26 cellular contexts compared by ENCODE assay signal in the genomic region with DNA sequence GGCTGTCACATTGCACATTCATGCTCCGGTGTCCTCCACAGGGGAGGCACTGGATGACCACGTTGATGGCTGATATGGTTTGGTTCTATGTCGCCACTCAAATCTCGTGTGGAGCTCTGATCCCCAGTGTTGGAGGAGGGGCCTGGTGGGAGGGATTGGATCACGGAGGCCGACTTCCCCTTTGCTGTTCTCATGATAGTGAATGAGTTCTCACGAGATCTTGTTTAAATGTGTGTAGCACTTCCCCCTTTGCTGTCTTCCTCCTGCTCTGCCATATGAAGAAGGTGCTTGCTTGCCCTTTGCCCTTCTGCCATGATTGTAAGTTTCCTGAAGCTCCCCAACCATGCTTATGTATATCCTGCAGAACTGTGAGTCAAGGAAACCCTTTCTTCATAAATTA. TPM values are rescaled to one million over a fixed set of nuclear protein-coding genes. Genes with fewer than 3 reads are reported as not detected.
DNase-seq lines count a peak whose midpoint lies in the region; ATAC-seq, FAIRE-seq and TF ChIP-seq lines count a peak whose summit lies in the region.
"Had no signal": no experiment of that assay in that cellular context is flagged by ENCODE, and none has a peak within 500 bp of the region (broad histone marks: within the 10 kb centered on the region; RNA-seq: fewer than 3 reads in every experiment).

No MANE protein-coding gene starts in this region.

- TF ChIP-seq POLR2A in Peyer's patch (IDR thresholded peaks at IDR 0.05) (peak; percentile 17 to 34), gastroesophageal sphincter (IDR thresholded peaks at IDR 0.05) (no peak)

- H3K4me3 ChIP-seq in Peyer's patch = peak overlapping the region in 2 of 4 donors; percentile 43 to 47
- peak overlapping the region; percentile 53 to 56 for H3K4me3 ChIP-seq in duodenal mucosa (ENCODE audit: low read depth in 1 of 2, low read length in 2 of 2)
- no peak overlapping the region for H3K4me3 ChIP-seq in gastroesophageal sphincter
- no peak overlapping the region for H3K4me3 ChIP-seq in pancreas
- H3K4me3 ChIP-seq: A549, upper lobe of left lung had no signal

- H3K4me3 Mint-ChIP-seq in progenitor cell of endocrine pancreas (ENCODE audit: low read depth) = no peak overlapping the region
- H3K4me3 Mint-ChIP-seq: activated CD4-positive, alpha-beta memory T cell treated with anti-CD3 and anti-CD28 coated beads for 36 hours; activated naive CD8-positive, alpha-beta T cell treated with anti-CD3 and anti-CD28 coated beads, Interleukin-2, amount 10 ng/mL, durations not matched to agents 7 days and 5 days; B cell had no signal

- H3K9me3 ChIP-seq in Peyer's patch (no peaks in the 10 kb centered on the region), duodenal mucosa (ENCODE audit: control insufficient read depth in 1 of 2, low read length in 2 of 2) (no peaks in the 10 kb centered on the region), gastroesophageal sphincter (no peaks in the 10 kb centered on the region), pancreas (no peaks in the 10 kb centered on the region)
- H3K9me3 ChIP-seq: A549, upper lobe of left lung had no signal

- peaks cover 0 to 10% of the 10 kb centered on the region in 2 donors for H3K27me3 ChIP-seq in Peyer's patch
- H3K27me3 ChIP-seq in duodenal mucosa (ENCODE audit: control insufficient read depth in 1 of 2, insufficient read depth in 2 of 2, low read length in 2 of 2) = peaks cover 4 to 6% of the 10 kb centered on the region in 2 donors
- peaks cover 71% of the 10 kb centered on the region for H3K27me3 ChIP-seq in gastroesophageal sphincter
- H3K27me3 ChIP-seq in pancreas = no peaks in the 10 kb centered on the region

- 62 to 79% methylated on average over 6 to 7 of the region's 7 CpGs for WGBS in gastroesophageal sphincter (ENCODE audit: low coverage in 1 of 2), 2 donors
- 71 to 81% methylated on average over 7 of the region's 7 CpGs for WGBS in pancreas, 2 donors

- intact Hi-C loops in pancreas (cut with DNase I) = no loop called here

- H3K9me3 Mint-ChIP-seq in progenitor cell of endocrine pancreas (ENCODE audit: low read depth) = peaks cover 7% of the 10 kb centered on the region
- H3K9me3 Mint-ChIP-seq: activated CD4-positive, alpha-beta memory T cell treated with anti-CD3 and anti-CD28 coated beads for 36 hours; activated naive CD8-positive, alpha-beta T cell treated with anti-CD3 and anti-CD28 coated beads, Interleukin-2, amount 10 ng/mL, durations not matched to agents 7 days and 5 days had no signal

- H3K27ac Mint-ChIP-seq in progenitor cell of endocrine pancreas = no peak overlapping the region
- H3K27ac Mint-ChIP-seq: activated CD4-positive, alpha-beta memory T cell treated with anti-CD3 and anti-CD28 coated beads for 36 hours; activated naive CD8-positive, alpha-beta T cell treated with anti-CD3 and anti-CD28 coated beads, Interleukin-2, amount 10 ng/mL, durations not matched to agents 7 days and 5 days; B cell had no signal

- H3K36me3 Mint-ChIP-seq in progenitor cell of endocrine pancreas (ENCODE audit: insufficient read depth) = no peaks in the 10 kb centered on the region
- H3K36me3 Mint-ChIP-seq: activated CD4-positive, alpha-beta memory T cell treated with anti-CD3 and anti-CD28 coated beads for 36 hours; activated naive CD8-positive, alpha-beta T cell treated with anti-CD3 and anti-CD28 coated beads, Interleukin-2, amount 10 ng/mL, durations not matched to agents 7 days and 5 days had no signal

- H3K9ac ChIP-seq in duodenal mucosa (ENCODE audit: low read depth in 1 of 2, low read length in 2 of 2) = no peak overlapping the region

- TF ChIP-seq CTCF in Peyer's patch (IDR thresholded peaks at IDR 0.05) = no peak
- no peak for TF ChIP-seq CTCF in gastroesophageal sphincter (IDR thresholded peaks at IDR 0.05)
- TF ChIP-seq CTCF in pancreas (IDR thresholded peaks at IDR 0.05) = no peak
- TF ChIP-seq CTCF in progenitor cell of endocrine pancreas (IDR thresholded peaks at IDR 0.05; ENCODE audit: unreplicated experiment) = no peak

- H3K4me1 Mint-ChIP-seq in progenitor cell of endocrine pancreas (ENCODE audit: low read depth) = no peaks in the 10 kb centered on the region

- ATAC-seq in gastroesophageal sphincter (no peak), pancreas (no peak)
- ATAC-seq: A549, Panc1 had no signal

- FAIRE-seq in pancreas (lab: Jason Lieb, UNC) = no peak
- FAIRE-seq: A549 had no signal

- H3K4me1 ChIP-seq in Peyer's patch = peaks cover 0 to 17% (median 13%) of the 10 kb centered on the region in 4 donors
- H3K4me1 ChIP-seq in duodenal mucosa (ENCODE audit: control insufficient read depth in 1 of 2, insufficient read depth in 2 of 2, low read length in 2 of 2) = peaks cover 0 to 18% of the 10 kb centered on the region in 2 donors
- peaks cover 0 to 18% (median 16%) of the 10 kb centered on the region in 3 donors for H3K4me1 ChIP-seq in gastroesophageal sphincter
- peaks cover 0 to 5% (median 0%) of the 10 kb centered on the region in 3 donors for H3K4me1 ChIP-seq in pancreas
- H3K4me1 ChIP-seq: A549 had no signal

- peak overlapping the region in 3 of 4 donors; percentile 60 to 89 (median 81) for H3K27ac ChIP-seq in Peyer's patch
- no peak overlapping the region for H3K27ac ChIP-seq in duodenal mucosa (ENCODE audit: low read depth, low read length)
- no peak overlapping the region for H3K27ac ChIP-seq in gastroesophageal sphincter
- H3K27ac ChIP-seq in pancreas = no peak overlapping the region
- H3K27ac ChIP-seq: A549, upper lobe of left lung had no signal

- peak; percentile 45 for DNase-seq in activated CD8-positive, alpha-beta memory T cell treated with anti-CD3 and anti-CD28 coated beads for 24 hours
- no peak for DNase-seq in activated CD8-positive, alpha-beta memory T cell treated with anti-CD3 and anti-CD28 coated beads, Interleukin-2, amount 50 U/mL, for 48 hours
- DNase-seq in Peyer's patch (peak in 2 of 3 donors; percentile 70 to 73), pancreas (no peak), NCI-H226 (no peak), progenitor cell of endocrine pancreas (ENCODE audit: low spot score, unreplicated experiment) (no peak)
- DNase-seq: activated CD4-positive, alpha-beta memory T cell treated with anti-CD3 and anti-CD28 coated beads for 36 hours; activated CD4-positive, CD25-positive, alpha-beta regulatory T cell; activated effector memory CD4-positive, alpha-beta T cell treated with anti-CD3 and anti-CD28 coated beads, Interleukin-2, amount 50 U/mL, for 16 hours; activated naive CD8-positive, alpha-beta T cell treated with anti-CD3 and anti-CD28 coated beads, Interleukin-2, amount 10 ng/mL, durations not matched to agents 7 days and 5 days; central memory CD4-positive, alpha-beta T cell; GOT3; KG1; mammary epithelial cell; NCI-H1092; NCI-H1930; NCI-H2227 treated with DMSO at 0.1 percent for 48 hours; NCI-H774; stimulated activated CD4-positive, alpha-beta T cell treated with anti-CD3 and anti-CD28 coated beads, Interleukin-1b, Interleukin-23, amount 100 ng/mL, for 48 hours; T-helper 2 cell; upper lobe of left lung had no signal

- H3K27me3 Mint-ChIP-seq in progenitor cell of endocrine pancreas = peaks cover 51% of the 10 kb centered on the region

- no peaks in the 10 kb centered on the region for H3K36me3 ChIP-seq in Peyer's patch
- no peaks in the 10 kb centered on the region for H3K36me3 ChIP-seq in duodenal mucosa (ENCODE audit: control insufficient read depth in 1 of 2, insufficient read depth in 2 of 2, low read length in 2 of 2)
- H3K36me3 ChIP-seq in gastroesophageal sphincter = no peaks in the 10 kb centered on the region
- H3K36me3 ChIP-seq in pancreas = no peaks in the 10 kb centered on the region
- H3K36me3 ChIP-seq: upper lobe of left lung had no signal

- TF ChIP-seq EP300 in gastroesophageal sphincter (IDR thresholded peaks at IDR 0.05) = no peak

RNA-seq across cellular contexts. Expression of a gene that starts 22.3 kb away (rescaled TPM):
- total RNA-seq in Peyer's patch (under 1 TPM in 1 of 4 donors, not detected in 3; 0.27 TPM), gastroesophageal sphincter (under 1 TPM in 3 of 4 donors, not detected in 1; 0.15 to 0.40 (median 0.35) TPM), pancreas (1 to 10 TPM; 3.0 to 6.1 (median 3.8) TPM), progenitor cell of endocrine pancreas (20.7 and 21.8 TPM in 2 replicates)
- 1 to 10 TPM; 6.3 to 7.2 TPM for polyA plus RNA-seq in pancreas

RNA-seq across cellular contexts. Expression of a gene that starts 28.1 kb away (rescaled TPM):
- total RNA-seq in Peyer's patch = 10 to 100 TPM; 27.7 to 56.9 (median 42.8) TPM
- 10 to 100 TPM; 14.5 to 19.4 (median 17.5) TPM for total RNA-seq in gastroesophageal sphincter
- total RNA-seq in pancreas = 10 to 100 TPM; 13.6 to 21.6 (median 16.7) TPM
- 10 to 100 TPM; 28.4 to 30.9 TPM for polyA plus RNA-seq in pancreas
- 52.5 and 54.2 TPM in 2 replicates for total RNA-seq in progenitor cell of endocrine pancreas

Comparison
In these comparisons a context has a peak if more than half of its experiments do, and no peak if none do; other contexts are left out.
1. DNase-seq: peak in activated CD8-positive, alpha-beta memory T cell treated with anti-CD3 and anti-CD28 coated beads for 24 hours (single experiment) and Peyer's patch (2 of 3); none in activated CD8-positive, alpha-beta memory T cell treated with anti-CD3 and anti-CD28 coated beads, Interleukin-2, amount 50 U/mL, for 48 hours (single experiment), pancreas (0 of 6), NCI-H226 (single experiment) and progenitor cell of endocrine pancreas (single experiment).
2. H3K27ac ChIP-seq: peak in Peyer's patch (3 of 4); none in duodenal mucosa (single experiment), gastroesophageal sphincter (0 of 4) and pancreas (0 of 4).
3. H3K4me3 ChIP-seq: peak in duodenal mucosa (2 of 2); none in gastroesophageal sphincter (0 of 2) and pancreas (0 of 4).
4. POLR2A ChIP-seq: peak in Peyer's patch (2 of 2); none in gastroesophageal sphincter (0 of 2).